ENCODE assay signal across 29 cellular contexts in the genomic region with DNA sequence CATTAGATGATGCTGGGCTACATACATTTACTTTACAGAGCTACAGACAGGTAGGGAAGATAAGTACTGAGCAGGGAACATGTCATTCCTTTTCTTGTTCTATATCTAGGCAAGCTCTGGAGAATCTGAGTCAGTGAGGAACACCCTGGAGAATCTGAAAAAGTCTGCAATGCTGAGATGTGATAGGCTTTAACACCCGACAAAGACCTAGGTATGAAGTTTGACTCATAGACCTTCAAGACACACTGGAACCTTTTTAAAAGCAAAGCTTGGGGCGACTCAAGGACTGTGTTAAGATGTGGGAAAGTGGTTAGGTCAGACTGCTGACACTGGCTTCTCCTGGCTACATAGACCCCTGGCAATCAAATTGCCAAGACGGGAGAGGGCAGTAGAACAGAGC.
"Had no signal": no experiment of that assay in that cellular context is flagged by ENCODE, and none has a peak within 500 bp of the region (broad histone marks: within the 10 kb centered on the region; RNA-seq: fewer than 3 reads in every experiment).

No MANE protein-coding gene starts in this region.

- H3K36me3 ChIP-seq: gastrocnemius medialis, ovary, upper lobe of left lung had no signal

- H3K27ac ChIP-seq: gastrocnemius medialis, ovary, skin epidermis, upper lobe of left lung, VCaP had no signal

- DNase-seq: activated CD4-positive, alpha-beta T cell treated with anti-CD3 and anti-CD28 coated beads for 4 hours; activated CD4-positive, alpha-beta T cell treated with anti-CD3 and anti-CD28 coated beads, Interleukin-2, amount 50 U/mL, for 4 hours; activated effector memory CD4-positive, alpha-beta T cell treated with Interleukin-2 at 50 U/mL for 16 hours; activated naive CD4-positive, alpha-beta T cell treated with Interleukin-2 at 50 U/mL for 16 hours; activated T-cell treated with anti-CD3 and anti-CD28 coated beads for 4 hours; amniotic stem cell; effector CD4-positive, alpha-beta T cell; gastrocnemius medialis; glutamatergic neuron; midbrain; naive thymus-derived CD4-positive, alpha-beta T cell; ovary; retina; stimulated activated CD4-positive, alpha-beta T cell treated with anti-CD3 and anti-CD28 coated beads, Interleukin-12 subunit alpha, Interleukin-12 subunit beta, amount 100 ng/mL, for 4 hours; stimulated activated CD4-positive, alpha-beta T cell treated with anti-CD3 and anti-CD28 coated beads, Interleukin-4, amount 100 ng/mL, for 24 hours; stimulated activated naive CD8-positive, alpha-beta T cell treated with anti-CD3 and anti-CD28 coated beads, Interleukin-15, amount 100 ng/mL, for 72 hours; substantia nigra; T-helper 1 cell; upper lobe of left lung had no signal

- H3K27me3 Mint-ChIP-seq: activated naive CD8-positive, alpha-beta T cell; central memory CD8-positive, alpha-beta T cell; naive thymus-derived CD4-positive, alpha-beta T cell; progenitor cell of endocrine pancreas; stimulated activated naive CD8-positive, alpha-beta T cell treated with anti-CD3 and anti-CD28 coated beads, Interleukin-15, amount 100 ng/mL, for 72 hours had no signal

- H3K4me1 ChIP-seq: gastrocnemius medialis, upper lobe of left lung had no signal

- H3K27me3 ChIP-seq: gastrocnemius medialis, ovary, upper lobe of left lung had no signal

- H3K36me3 Mint-ChIP-seq: activated naive CD8-positive, alpha-beta T cell; memory B cell; naive thymus-derived CD4-positive, alpha-beta T cell; stimulated activated effector memory CD8-positive, alpha-beta T cell treated with anti-CD3 and anti-CD28 coated beads, Interleukin-12 subunit alpha, Interleukin-12 subunit beta, amount 100 ng/mL, for 72 hours had no signal

- H3K27ac Mint-ChIP-seq: activated naive CD8-positive, alpha-beta T cell; dendritic cell treated with granulocyte-macrophage colony-stimulating factor and Interleukin-4, amounts not matched to agents 40 ng/mL and 50 ng/mL, for 4 days; memory B cell; naive thymus-derived CD4-positive, alpha-beta T cell; progenitor cell of endocrine pancreas; stimulated activated effector memory CD8-positive, alpha-beta T cell treated with anti-CD3 and anti-CD28 coated beads, Interleukin-12 subunit alpha, Interleukin-12 subunit beta, amount 100 ng/mL, for 72 hours; stimulated activated naive CD8-positive, alpha-beta T cell treated with anti-CD3 and anti-CD28 coated beads, Interleukin-15, amount 100 ng/mL, for 72 hours; T-helper 2 cell treated with Interferon-gamma antibody and Interleukin-4, amounts not matched to agents 5 μg/mL and 100 μg/mL, for 36 hours had no signal

- H3K4me1 Mint-ChIP-seq: central memory CD8-positive, alpha-beta T cell; memory B cell; naive thymus-derived CD4-positive, alpha-beta T cell; stimulated activated effector memory CD8-positive, alpha-beta T cell treated with anti-CD3 and anti-CD28 coated beads, Interleukin-12 subunit alpha, Interleukin-12 subunit beta, amount 100 ng/mL, for 72 hours; stimulated activated naive CD8-positive, alpha-beta T cell treated with anti-CD3 and anti-CD28 coated beads, Interleukin-15, amount 100 ng/mL, for 72 hours had no signal

- H3K4me3 ChIP-seq: gastrocnemius medialis, ovary, skin epidermis, upper lobe of left lung had no signal

- FAIRE-seq: keratinocyte had no signal

- H3K9me3 Mint-ChIP-seq: central memory CD8-positive, alpha-beta T cell; dendritic cell treated with granulocyte-macrophage colony-stimulating factor and Interleukin-4, amounts not matched to agents 40 ng/mL and 50 ng/mL, for 4 days; memory B cell; naive thymus-derived CD4-positive, alpha-beta T cell; stimulated activated effector memory CD8-positive, alpha-beta T cell treated with anti-CD3 and anti-CD28 coated beads, Interleukin-12 subunit alpha, Interleukin-12 subunit beta, amount 100 ng/mL, for 72 hours; stimulated activated naive CD8-positive, alpha-beta T cell treated with anti-CD3 and anti-CD28 coated beads, Interleukin-15, amount 100 ng/mL, for 72 hours; T-helper 2 cell treated with Interferon-gamma antibody and Interleukin-4, amounts not matched to agents 5 μg/mL and 100 μg/mL, for 36 hours had no signal

- H3K9me3 ChIP-seq: gastrocnemius medialis, ovary, upper lobe of left lung had no signal

- H3K4me3 Mint-ChIP-seq: activated naive CD8-positive, alpha-beta T cell; central memory CD8-positive, alpha-beta T cell; dendritic cell treated with granulocyte-macrophage colony-stimulating factor and Interleukin-4, amounts not matched to agents 40 ng/mL and 50 ng/mL, for 4 days; memory B cell; naive thymus-derived CD4-positive, alpha-beta T cell; stimulated activated effector memory CD8-positive, alpha-beta T cell treated with anti-CD3 and anti-CD28 coated beads, Interleukin-12 subunit alpha, Interleukin-12 subunit beta, amount 100 ng/mL, for 72 hours; stimulated activated naive CD8-positive, alpha-beta T cell treated with anti-CD3 and anti-CD28 coated beads, Interleukin-15, amount 100 ng/mL, for 72 hours; T-helper 2 cell treated with Interferon-gamma antibody and Interleukin-4, amounts not matched to agents 5 μg/mL and 100 μg/mL, for 36 hours had no signal
